In genomic region chr1:239806900-239807299, GRCh38 we compare ENCODE assay signal across 24 cellular contexts.
"Had no signal": no experiment of that assay in that cellular context is flagged by ENCODE, and none has a peak within 500 bp of the region (broad histone marks: within the 10 kb centered on the region; RNA-seq: fewer than 3 reads in every experiment).

No MANE protein-coding gene starts in this region.

- ATAC-seq: esophagus mucosa; foreskin keratinocyte; heart right ventricle; left cardiac atrium; natural killer cell; stimulated activated memory B cell treated with anti-CD40 and anti-IgM and Interleukin-4, amounts not matched to agents 10 μg/mL and 1 μg/mL and 100 μg/mL, for 72 hours; stimulated activated naive CD8-positive, alpha-beta T cell treated with anti-CD3 and anti-CD28 coated beads, Interleukin-15, Interleukin-2, amounts not matched to agents 100 U/mL and 50 U/mL, for 24 hours had no signal

- DNase-seq: colonic mucosa; effector CD8-positive, alpha-beta T cell; endodermal cell; foreskin keratinocyte; glutamatergic neuron; heart right ventricle; hippocampal formation; left cardiac atrium; left lung; mammary epithelial cell; natural killer cell; pancreas; spleen; stimulated activated CD4-positive, alpha-beta T cell treated with anti-CD3 and anti-CD28 coated beads, Interleukin-4, amount 100 ng/mL, for 4 hours; stimulated activated naive CD8-positive, alpha-beta T cell treated with anti-CD3 and anti-CD28 coated beads, Interleukin-15, Interleukin-2, amounts not matched to agents 100 U/mL and 50 U/mL, for 24 hours; trophoblast cell had no signal

- H3K4me3 ChIP-seq: colonic mucosa, heart right ventricle, left lung, pancreas, right atrium auricular region, skin epidermis, spleen, vagina had no signal

- H3K9me3 ChIP-seq: colonic mucosa, heart right ventricle, left lung, neutrophil, pancreas, right atrium auricular region, spleen, vagina had no signal

- FAIRE-seq: islet of Langerhans, pancreas had no signal

- H3K36me3 ChIP-seq: colonic mucosa, heart right ventricle, left lung, neutrophil, pancreas, right atrium auricular region, spleen, vagina had no signal

- H3K4me1 ChIP-seq: colonic mucosa, foreskin keratinocyte, pancreas, right atrium auricular region had no signal

- H3K27me3 ChIP-seq: colonic mucosa, foreskin keratinocyte, left lung, neutrophil, pancreas, right atrium auricular region, spleen, vagina had no signal

- H3K27ac ChIP-seq: colonic mucosa, epithelial cell of prostate, foreskin keratinocyte, heart right ventricle, left lung, neutrophil, pancreas, right atrium auricular region, skin epidermis, spleen, vagina had no signal
